Comparison of ENCODE assay signal across 32 cellular contexts in genomic region chr12:39364196-39364595, GRCh38.
"Had no signal": no experiment of that assay in that cellular context is flagged by ENCODE, and none has a peak within 500 bp of the region (broad histone marks: within the 10 kb centered on the region; RNA-seq: fewer than 3 reads in every experiment).

No MANE protein-coding gene starts in this region.

- H3K4me3 ChIP-seq: adrenal gland, body of pancreas had no signal

- H3K4me1 ChIP-seq: adrenal gland had no signal

- H3K36me3 ChIP-seq: adrenal gland, brain microvascular endothelial cell had no signal

- H3K9me3 ChIP-seq: body of pancreas had no signal

- H3K27ac ChIP-seq: adrenal gland, body of pancreas, brain microvascular endothelial cell, VCaP had no signal

- H3K27me3 ChIP-seq: adrenal gland, body of pancreas, brain microvascular endothelial cell had no signal

- ATAC-seq: activated CD8-positive, alpha-beta T cell treated with anti-CD3 and anti-CD28 coated beads for 36 hours; activated naive CD4-positive, alpha-beta T cell treated with anti-CD3 and anti-CD28 coated beads, Interleukin-2, amount 50 U/mL, for 72 hours; activated T-cell treated with anti-CD3 and anti-CD28 coated beads, Interleukin-2, amount 50 U/mL, for 4 hours; activated T-cell treated with anti-CD3 and anti-CD28 coated beads, Interleukin-2, amount 50 U/mL, for 72 hours; activated T-helper 17 cell treated with anti-CD3 and anti-CD28 coated beads, Interleukin-2, amount 50 U/mL, for 72 hours; body of pancreas had no signal

- DNase-seq: activated B cell treated with CpG ODN at 0.5 μM for 24 hours; activated CD4-positive, alpha-beta memory T cell treated with anti-CD3 and anti-CD28 coated beads for 36 hours; activated CD4-positive, alpha-beta T cell treated with anti-CD3 and anti-CD28 coated beads for 4 hours; activated CD4-positive, alpha-beta T cell treated with anti-CD3 and anti-CD28 coated beads, Interleukin-2, amount 10 ng/mL, durations not matched to agents 24 days and 14 days; activated CD4-positive, alpha-beta T cell treated with anti-CD3 and anti-CD28 coated beads, Interleukin-2, amount 50 U/mL, for 1 hour; activated CD4-positive, alpha-beta T cell treated with anti-CD3 and anti-CD28 coated beads, Interleukin-2, amount 50 U/mL, for 4 hours; activated CD4-positive, CD25-positive, alpha-beta regulatory T cell treated with anti-CD3 and anti-CD28 coated beads, Interleukin-2, amount 50 U/mL, for 72 hours; activated CD8-positive, alpha-beta memory T cell treated with anti-CD3 and anti-CD28 coated beads, Interleukin-2, amount 50 U/mL, for 4 hours; activated CD8-positive, alpha-beta T cell treated with anti-CD3 and anti-CD28 coated beads for 36 hours; activated effector memory CD4-positive, alpha-beta T cell treated with anti-CD3 and anti-CD28 coated beads, Interleukin-2, amount 50 U/mL, for 16 hours; activated gamma-delta T cell treated with Interleukin-2 at 50 U/mL for 16 hours; activated naive CD4-positive, alpha-beta T cell; activated naive CD4-positive, alpha-beta T cell treated with anti-CD3 and anti-CD28 coated beads for 36 hours; activated naive CD4-positive, alpha-beta T cell treated with anti-CD3 and anti-CD28 coated beads, Interleukin-2, amount 50 U/mL, for 16 hours; activated naive CD8-positive, alpha-beta T cell treated with anti-CD3 and anti-CD28 coated beads for 36 hours; activated T-cell treated with anti-CD3 and anti-CD28 coated beads for 4 hours; activated T-cell treated with anti-CD3 and anti-CD28 coated beads, Interleukin-2, amount 50 U/mL, for 1 hour; activated T-cell treated with anti-CD3 and anti-CD28 coated beads, Interleukin-2, amount 50 U/mL, for 4 hours; activated T-cell treated with anti-CD3 and anti-CD28 coated beads, Interleukin-2, amount 50 U/mL, for 72 hours; adrenal gland; amniotic stem cell; aorta; body of pancreas; brain microvascular endothelial cell; central memory CD4-positive, alpha-beta T cell; SW 1271; T-helper 1 cell; T-helper 2 cell; T-helper 9 cell had no signal
